In the genomic region with DNA sequence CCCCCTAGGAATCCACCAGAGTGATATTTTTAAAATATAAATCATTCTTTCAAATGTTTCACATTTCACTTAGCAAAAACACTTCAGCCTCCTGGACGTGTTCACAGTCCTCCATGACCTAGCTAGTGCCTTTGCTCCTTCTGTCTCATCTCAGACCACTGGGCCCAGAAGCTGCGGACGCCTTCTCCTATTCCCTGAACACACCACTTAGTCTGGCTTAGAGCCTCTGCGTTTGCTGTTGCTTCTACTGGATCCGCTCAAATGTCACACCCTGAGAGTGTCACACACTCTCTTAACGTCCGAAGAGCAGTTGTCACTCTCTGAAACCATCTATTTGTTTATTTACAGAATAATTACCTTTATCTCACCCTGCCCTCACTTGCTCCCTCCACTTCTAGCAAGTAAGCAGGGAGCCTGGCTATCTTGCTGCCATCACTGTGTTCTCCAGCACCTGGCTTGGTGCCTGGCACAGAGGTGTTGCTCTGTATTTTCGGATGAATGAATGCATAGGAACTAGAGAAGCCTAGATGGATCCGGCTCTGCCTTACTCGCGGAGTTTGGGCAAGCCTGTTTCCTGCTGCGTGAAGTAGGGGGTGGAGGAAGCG, we compare ENCODE assay signal across 9 cellular contexts. TPM values are rescaled to one million over a fixed set of nuclear protein-coding genes. Genes with fewer than 3 reads are reported as not detected.
DNase-seq lines count a peak whose midpoint lies in the region; ATAC-seq, FAIRE-seq and TF ChIP-seq lines count a peak whose summit lies in the region.
"Had no signal": no experiment of that assay in that cellular context is flagged by ENCODE, and none has a peak within 500 bp of the region (broad histone marks: within the 10 kb centered on the region; RNA-seq: fewer than 3 reads in every experiment).

No MANE protein-coding gene starts in this region.

- H3K4me3 Mint-ChIP-seq in type B pancreatic cell, result peak overlapping the region; percentile 97

- H3K9me3 ChIP-seq in cardiac muscle cell (ENCODE audit: low read depth) (no peaks in the 10 kb centered on the region), GM12878 (replicated peaks; ENCODE audit: control insufficient read depth, insufficient read depth, low read length) (no peaks in the 10 kb centered on the region), lung (ENCODE audit: control insufficient read depth in 2 of 2, insufficient read depth in 1 of 2, low read length in 1 of 2) (no peaks in the 10 kb centered on the region)

- H3K4me1 Mint-ChIP-seq in type B pancreatic cell (ENCODE audit: unreplicated experiment), result peaks cover 21% of the 10 kb centered on the region

- H3K27ac ChIP-seq in cardiac muscle cell, result peak overlapping the region; percentile 97
- H3K27ac ChIP-seq in GM12878 (ENCODE audit: control insufficient read depth, insufficient read depth), result peak overlapping the region; percentile 99
- peak overlapping the region; percentile 91 to 96 for H3K27ac ChIP-seq in lung (ENCODE audit: low read depth in 1 of 2, low read length in 1 of 2)

- TF ChIP-seq POLR2A in GM12878 (IDR thresholded peaks at IDR 0.05; ENCODE audit: low read depth, low read length), result no peak

- no peaks in the 10 kb centered on the region for H3K36me3 ChIP-seq in cardiac muscle cell
- no peaks in the 10 kb centered on the region for H3K36me3 ChIP-seq in GM12878 (ENCODE audit: control insufficient read depth in 2 of 2, insufficient read depth in 2 of 2, low read length in 1 of 2)
- H3K36me3 ChIP-seq in lung (ENCODE audit: control insufficient read depth in 2 of 2, insufficient read depth in 2 of 2, low read length in 2 of 2), result peaks cover 0 to under 1% of the 10 kb centered on the region in 2 donors

- H3K27me3 Mint-ChIP-seq in type B pancreatic cell, result no peaks in the 10 kb centered on the region

- TF ChIP-seq RAD21 in GM12878 (IDR thresholded peaks at IDR 0.05; ENCODE audit: insufficient read depth, low read depth, low read length), result no peak

- POLR2A ChIA-PET in GM12878 (lab: Charles Lee), result interaction anchor here (0.6 to 13.4 kb wide), 9 partner anchors 8 to 691 kb away, joined by 3 to 358 read pairs (median 5); partner anchors contain the start of genes DOK3, F12, PFN3 and PRR7

- peak overlapping the region; percentile 100 for H3K4me2 ChIP-seq in GM12878 (ENCODE audit: control insufficient read depth, insufficient read depth)

- no peak for ATAC-seq in left ventricle myocardium superior
- ATAC-seq in GM12878, result no peak
- no peak for ATAC-seq in lung (ENCODE audit: insufficient read depth, low FRiP score)
- ATAC-seq in GM19455 (IDR thresholded peaks at IDR 0.05; ENCODE audit: unreplicated experiment), result no peak
- no peak for ATAC-seq in HG03095 (IDR thresholded peaks at IDR 0.05; ENCODE audit: unreplicated experiment)

- H3K79me2 ChIP-seq in GM12878 (ENCODE audit: control insufficient read depth, insufficient read depth, low read length), result peaks cover 37% of the 10 kb centered on the region

- H3K4me3 ChIP-seq in cardiac muscle cell (peak overlapping the region; percentile 38), GM12878 (peak overlapping the region; percentile 62; the same call in 1 of the 2 replicates), lung (no peak overlapping the region)

- peak overlapping the region; percentile 95 for H2AFZ ChIP-seq in GM12878 (ENCODE audit: control insufficient read depth, low read depth, low read length)

- TSS peak; percentile 93 for BruUV-seq in GM12878 (replicated peaks; lab: Mats Ljungman, UMichigan)

- WGBS in GM12878 (ENCODE audit: insufficient coverage, insufficient replicate concordance, low lambda C conversion rate, missing lambda C conversion rate), result 30% methylated on average over 13 of the region's 13 CpGs
- 41 to 42% methylated on average over 13 of the region's 13 CpGs for WGBS in lung, 2 donors

- H3K4me1 ChIP-seq in cardiac muscle cell (ENCODE audit: low read depth) (no peaks in the 10 kb centered on the region), GM12878 (ENCODE audit: control insufficient read depth, insufficient read depth, low read length) (peaks cover 31% of the 10 kb centered on the region), lung (ENCODE audit: control insufficient read depth in 2 of 2, insufficient read depth in 2 of 2, low read length in 2 of 2) (peaks cover 0 to 12% of the 10 kb centered on the region in 2 donors)

- TF ChIP-seq CTCF in cardiac muscle cell (IDR thresholded peaks at IDR 0.05; ENCODE audit: low read depth, low read length) (no peak), GM12878 (IDR thresholded peaks at IDR 0.05 in 2 of 3, conservative IDR thresholded peaks at IDR 0.05 in 1 of 3; ENCODE audit: control insufficient read depth in 2 of 3, extremely low read depth in 1 of 3, insufficient read depth in 1 of 3, low read depth in 3 of 3, low read length in 3 of 3) (no peak), lung (IDR thresholded peaks at IDR 0.05; ENCODE audit: control extremely low read depth, extremely low read depth) (no peak), type B pancreatic cell (conservative IDR thresholded peaks at IDR 0.05) (no peak)

- intact Hi-C loops in left ventricle myocardium superior (cut with micrococcal nuclease) (no loop called here), GM12878 (cut with micrococcal nuclease; ENCODE audit: unreplicated experiment) (no loop called here)

- no peak for DNase-seq in cardiac muscle cell (ENCODE audit: low read depth in 1 of 2, low spot score in 1 of 2)
- no peak for DNase-seq in left ventricle myocardium superior
- DNase-seq in GM12878 (ENCODE audit: low read depth, low spot score), result no peak
- no peak for DNase-seq in lung (ENCODE audit: low spot score)
- DNase-seq in type B pancreatic cell (ENCODE audit: extremely low spot score, unreplicated experiment), result no peak
- DNase-seq in GOT3 (lab: John Stamatoyannopoulos, UW), result no peak

- no peaks in the 10 kb centered on the region for H3K36me3 Mint-ChIP-seq in type B pancreatic cell

- CTCF ChIA-PET in GM12878 (lab: Yijun Ruan, JAX), result interaction anchor here (1.3 to 13.2 kb wide), 7 partner anchors 11 to 76 kb away, joined by 4 to 188 read pairs (median 15); partner anchors contain the start of genes PFN3 and PRR7

- peak overlapping the region; percentile 89 for H3K9ac ChIP-seq in GM12878 (ENCODE audit: control insufficient read depth, insufficient read depth, low read length)

- RAD21 ChIA-PET in GM12878 (lab: Charles Lee; ENCODE audit: unreplicated experiment), result interaction anchor here (1.0 to 11.0 kb wide), 6 partner anchors 13 to 61 kb away, joined by 4 to 288 read pairs (median 8); partner anchors contain the start of genes F12 and PRR7

- in situ Hi-C loops in GM12878 (cut with MboI), result no loop called here

- TF ChIP-seq EP300 in GM12878 (IDR thresholded peaks at IDR 0.05; ENCODE audit: borderline replicate concordance in 1 of 2, control insufficient read depth in 1 of 2, low read depth in 2 of 2, low read length in 2 of 2), result no peak

- no peaks in the 10 kb centered on the region for H4K20me1 ChIP-seq in GM12878 (ENCODE audit: control insufficient read depth, insufficient read depth)

- no peak for FAIRE-seq in GM12878 (lab: Jason Lieb, UNC)

- H3K27me3 ChIP-seq in cardiac muscle cell, result no peaks in the 10 kb centered on the region
- H3K27me3 ChIP-seq in GM12878 (replicated peaks in 1 of 2; ENCODE audit: control insufficient read depth in 2 of 2, insufficient read depth in 2 of 2, low read length in 1 of 2), result no peaks in the 10 kb centered on the region
- H3K27me3 ChIP-seq in lung (ENCODE audit: control insufficient read depth, insufficient read depth), result no peaks in the 10 kb centered on the region

- no peaks in the 10 kb centered on the region for H3K9me3 Mint-ChIP-seq in type B pancreatic cell

- SMC1A ChIA-PET in GM12878 (lab: Charles Lee; ENCODE audit: uncharacterized antibody, unreplicated experiment), result interaction anchor here (0.7 to 7.5 kb wide), 7 partner anchors 9 to 26 kb away, joined by 3 to 64 read pairs (median 8); partner anchors contain the start of genes PFN3 and PRR7

- H3K27ac Mint-ChIP-seq in type B pancreatic cell, result peak overlapping the region; percentile 97

RNA-seq across cellular contexts. Expression of gene GRK6, which starts 1.2 kb away (rescaled TPM):
- total RNA-seq in cardiac muscle cell (43.7 and 62.1 TPM in 2 replicates), left ventricle myocardium superior (17.6 TPM), GM12878 (2014; rRNA removed) (82.3 and 90.7 TPM in 2 replicates), GM12878 (2014; rRNA removed; fragmentation: Illumina TruSeq; extraction: Trizol) (43.6 and 46.7 TPM in 2 replicates), GM12878 (2021) (118 and 124 TPM in 2 replicates), lung (10 to 100 TPM; 22.4 to 58.1 TPM), type B pancreatic cell (ENCODE audit: low replicate concordance) (46.1 and 47.3 TPM in 2 replicates)
- polyA plus RNA-seq in cardiac muscle cell (39.6 and 62.0 TPM in 2 replicates), GM12878 (2011; rRNA removed) (28.1 and 38.1 TPM in 2 replicates), GM12878 (2014; fragmentation: Illumina TruSeq; extraction: Trizol) (8.6 and 31.1 TPM in 2 replicates), GM12878 (2014; fragmentation: Nextera tagmentation; extraction: Ambion mirVana) (1 to 10 TPM in 1 of 2 experiments, under 1 TPM in 1; 0.79 to 2.6 TPM), GM12878 (2014; rRNA removed) (78.2 and 85.5 TPM in 2 replicates), GM12878 (2016; fragmentation: Nextera tagmentation; extraction: Ambion mirVana) (10 to 100 TPM; 13.5 to 45.1 TPM), lung (10 to 100 TPM; 20.7 to 68.0 TPM)
- 126 and 167 TPM in 2 replicates for total RNA-seq in GM12878 (2013; cell fraction: nucleolus; rRNA removed)
- 16.1 TPM for polyA plus RNA-seq in GM12878 (2011; ENCODE audit: low read depth)
- polyA plus RNA-seq in GM12878 (2011; cell fraction: cytosol; rRNA removed), result 63.7 and 70.0 TPM in 2 replicates
- 103 and 138 TPM in 2 replicates for polyA plus RNA-seq in GM12878 (2011; cell fraction: nucleus; rRNA removed)
- polyA plus RNA-seq in GM12878 (2012), result 45.5 and 47.2 TPM in 2 replicates
- 43.4 and 59.9 TPM in 2 replicates for polyA minus RNA-seq in GM12878 (2011; rRNA and poly(A)+ RNA removed)
- polyA minus RNA-seq in GM12878 (2011; cell fraction: cytosol; rRNA and poly(A)+ RNA removed), result 25.1 and 27.3 TPM in 2 replicates
- 71.0 and 116 TPM in 2 replicates for polyA minus RNA-seq in GM12878 (2011; cell fraction: nucleus; rRNA and poly(A)+ RNA removed)

RNA-seq across cellular contexts. Expression of gene F12, which starts 15.9 kb away (rescaled TPM):
- total RNA-seq in cardiac muscle cell (3.4 and 4.6 TPM in 2 replicates), left ventricle myocardium superior (not detected), GM12878 (2014; rRNA removed) (6.9 and 7.1 TPM in 2 replicates), GM12878 (2014; rRNA removed; fragmentation: Illumina TruSeq; extraction: Trizol) (0.49 and 0.74 TPM in 2 replicates), GM12878 (2021) (5.8 and 7.1 TPM in 2 replicates), lung (1 to 10 TPM in 1 of 2 donors, not detected in 1; 1.4 TPM), type B pancreatic cell (ENCODE audit: low replicate concordance) (3.2 and 5.7 TPM in 2 replicates)
- polyA plus RNA-seq in cardiac muscle cell (5.0 and 13.6 TPM in 2 replicates), GM12878 (2011; rRNA removed) (2.3 and 5.2 TPM in 2 replicates), GM12878 (2014; fragmentation: Illumina TruSeq; extraction: Trizol) (0.25 and 0.82 TPM in 2 replicates), GM12878 (2014; fragmentation: Nextera tagmentation; extraction: Ambion mirVana) (under 1 TPM; 0.50 to 0.82 TPM), GM12878 (2014; rRNA removed) (5.9 and 9.9 TPM in 2 replicates), GM12878 (2016; fragmentation: Nextera tagmentation; extraction: Ambion mirVana) (10 to 100 TPM in 1 of 2 experiments, 1 to 10 TPM in 1; 9.7 to 11.3 TPM), lung (1 to 10 TPM; 1.3 to 1.7 TPM)
- 4.6 and 6.3 TPM in 2 replicates for total RNA-seq in GM12878 (2013; cell fraction: nucleolus; rRNA removed)
- 2.0 TPM for polyA plus RNA-seq in GM12878 (2011; ENCODE audit: low read depth)
- polyA plus RNA-seq in GM12878 (2011; cell fraction: cytosol; rRNA removed), result 6.7 and 11.9 TPM in 2 replicates
- 14.0 and 14.8 TPM in 2 replicates for polyA plus RNA-seq in GM12878 (2011; cell fraction: nucleus; rRNA removed)
- polyA plus RNA-seq in GM12878 (2012), result 3.0 and 4.4 TPM in 2 replicates
- 1.8 and 3.0 TPM in 2 replicates for polyA minus RNA-seq in GM12878 (2011; rRNA and poly(A)+ RNA removed)
- polyA minus RNA-seq in GM12878 (2011; cell fraction: cytosol; rRNA and poly(A)+ RNA removed), result 2.9 and 7.5 TPM in 2 replicates
- polyA minus RNA-seq in GM12878 (2011; cell fraction: nucleus; rRNA and poly(A)+ RNA removed), result 2.9 and 3.5 TPM in 2 replicates

RNA-seq across cellular contexts. Expression of gene PRR7, which starts 21.3 kb away (rescaled TPM):
- total RNA-seq in cardiac muscle cell (26.4 and 29.0 TPM in 2 replicates), left ventricle myocardium superior (0.40 TPM), GM12878 (2014; rRNA removed) (12.0 and 15.3 TPM in 2 replicates), GM12878 (2014; rRNA removed; fragmentation: Illumina TruSeq; extraction: Trizol) (0.40 and 0.60 TPM in 2 replicates), GM12878 (2021) (15.7 and 15.9 TPM in 2 replicates), lung (1 to 10 TPM; 2.9 to 7.2 TPM), type B pancreatic cell (ENCODE audit: low replicate concordance) (5.9 and 8.8 TPM in 2 replicates)
- polyA plus RNA-seq in cardiac muscle cell (27.1 and 29.2 TPM in 2 replicates), GM12878 (2011; rRNA removed) (0.89 and 3.9 TPM in 2 replicates), GM12878 (2014; fragmentation: Illumina TruSeq; extraction: Trizol) (0.09 TPM in 1 of 2 replicates, not detected in the other), GM12878 (2014; fragmentation: Nextera tagmentation; extraction: Ambion mirVana) (not detected), GM12878 (2014; rRNA removed) (18.8 and 21.0 TPM in 2 replicates), GM12878 (2016; fragmentation: Nextera tagmentation; extraction: Ambion mirVana) (1 to 10 TPM; 4.6 TPM), lung (1 to 10 TPM; 1.9 to 5.0 TPM)
- total RNA-seq in GM12878 (2013; cell fraction: nucleolus; rRNA removed), result 20.9 and 22.0 TPM in 2 replicates
- polyA plus RNA-seq in GM12878 (2011; ENCODE audit: low read depth), result 0.67 TPM
- polyA plus RNA-seq in GM12878 (2011; cell fraction: cytosol; rRNA removed), result 13.3 and 32.6 TPM in 2 replicates
- polyA plus RNA-seq in GM12878 (2011; cell fraction: nucleus; rRNA removed), result 26.2 and 34.2 TPM in 2 replicates
- polyA plus RNA-seq in GM12878 (2012), result 5.0 and 10.6 TPM in 2 replicates
- polyA minus RNA-seq in GM12878 (2011; rRNA and poly(A)+ RNA removed), result 0.44 and 2.4 TPM in 2 replicates
- polyA minus RNA-seq in GM12878 (2011; cell fraction: cytosol; rRNA and poly(A)+ RNA removed), result 5.6 and 7.6 TPM in 2 replicates
- 6.2 and 11.8 TPM in 2 replicates for polyA minus RNA-seq in GM12878 (2011; cell fraction: nucleus; rRNA and poly(A)+ RNA removed)

RNA-seq across cellular contexts. Expression of gene PFN3, which starts 24.8 kb away (rescaled TPM):
- total RNA-seq in cardiac muscle cell, result not detected in 2 replicates
- polyA plus RNA-seq in cardiac muscle cell, result not detected in 2 replicates
- total RNA-seq in left ventricle myocardium superior, result not detected
- 2.1 TPM in 1 of 2 replicates, not detected in the other for total RNA-seq in GM12878 (2013; cell fraction: nucleolus; rRNA removed)
- total RNA-seq in GM12878 (2014; rRNA removed), result not detected in 2 replicates
- total RNA-seq in GM12878 (2014; rRNA removed; fragmentation: Illumina TruSeq; extraction: Trizol), result not detected in 2 replicates
- total RNA-seq in GM12878 (2021), result not detected in 2 replicates
- not detected for polyA plus RNA-seq in GM12878 (2011; ENCODE audit: low read depth)
- polyA plus RNA-seq in GM12878 (2011; rRNA removed), result not detected in 2 replicates
- not detected in 2 replicates for polyA plus RNA-seq in GM12878 (2011; cell fraction: cytosol; rRNA removed)
- polyA plus RNA-seq in GM12878 (2011; cell fraction: nucleus; rRNA removed), result not detected in 2 replicates
- not detected in 2 replicates for polyA plus RNA-seq in GM12878 (2012)
- not detected in 2 replicates for polyA plus RNA-seq in GM12878 (2014; fragmentation: Illumina TruSeq; extraction: Trizol)
- polyA plus RNA-seq in GM12878 (2014; fragmentation: Nextera tagmentation; extraction: Ambion mirVana), result not detected
- polyA plus RNA-seq in GM12878 (2014; rRNA removed), result not detected in 2 replicates
- not detected for polyA plus RNA-seq in GM12878 (2016; fragmentation: Nextera tagmentation; extraction: Ambion mirVana)
- not detected in 2 replicates for polyA minus RNA-seq in GM12878 (2011; rRNA and poly(A)+ RNA removed)
- polyA minus RNA-seq in GM12878 (2011; cell fraction: cytosol; rRNA and poly(A)+ RNA removed), result not detected in 2 replicates
- not detected in 2 replicates for polyA minus RNA-seq in GM12878 (2011; cell fraction: nucleus; rRNA and poly(A)+ RNA removed)
- total RNA-seq in lung, result not detected
- polyA plus RNA-seq in lung, result not detected
- total RNA-seq in type B pancreatic cell (ENCODE audit: low replicate concordance), result not detected in 2 replicates
- total RNA-seq: RPMI7951 had no signal

RNA-seq across cellular contexts. Expression of gene SLC34A1, which starts 41.1 kb away (rescaled TPM):
- total RNA-seq in cardiac muscle cell, result not detected in 2 replicates
- not detected in 2 replicates for polyA plus RNA-seq in cardiac muscle cell
- not detected for total RNA-seq in left ventricle myocardium superior
- 1.7 and 2.1 TPM in 2 replicates for total RNA-seq in GM12878 (2013; cell fraction: nucleolus; rRNA removed)
- 0.05 and 0.11 TPM in 2 replicates for total RNA-seq in GM12878 (2014; rRNA removed)
- total RNA-seq in GM12878 (2014; rRNA removed; fragmentation: Illumina TruSeq; extraction: Trizol), result 0.04 and 0.09 TPM in 2 replicates
- total RNA-seq in GM12878 (2021), result 0.05 and 0.10 TPM in 2 replicates
- polyA plus RNA-seq in GM12878 (2011; ENCODE audit: low read depth), result not detected
- polyA plus RNA-seq in GM12878 (2011; rRNA removed), result 0.14 TPM in 2 replicates
- 0.13 and 0.22 TPM in 2 replicates for polyA plus RNA-seq in GM12878 (2011; cell fraction: cytosol; rRNA removed)
- 0.85 and 0.91 TPM in 2 replicates for polyA plus RNA-seq in GM12878 (2011; cell fraction: nucleus; rRNA removed)
- polyA plus RNA-seq in GM12878 (2012), result 0.08 and 0.14 TPM in 2 replicates
- 0.03 TPM in 1 of 2 replicates, not detected in the other for polyA plus RNA-seq in GM12878 (2014; fragmentation: Illumina TruSeq; extraction: Trizol)
- polyA plus RNA-seq in GM12878 (2014; fragmentation: Nextera tagmentation; extraction: Ambion mirVana), result not detected
- polyA plus RNA-seq in GM12878 (2014; rRNA removed), result 0.05 and 0.09 TPM in 2 replicates
- polyA plus RNA-seq in GM12878 (2016; fragmentation: Nextera tagmentation; extraction: Ambion mirVana), result under 1 TPM; 0.07 to 0.09 TPM
- polyA minus RNA-seq in GM12878 (2011; rRNA and poly(A)+ RNA removed), result 0.37 and 0.77 TPM in 2 replicates
- polyA minus RNA-seq in GM12878 (2011; cell fraction: cytosol; rRNA and poly(A)+ RNA removed), result not detected in 2 replicates
- 0.60 and 0.96 TPM in 2 replicates for polyA minus RNA-seq in GM12878 (2011; cell fraction: nucleus; rRNA and poly(A)+ RNA removed)
- not detected for total RNA-seq in lung
- polyA plus RNA-seq in lung, result under 1 TPM in 1 of 2 donors, not detected in 1; 0.02 TPM
- 0.12 and 0.22 TPM in 2 replicates for total RNA-seq in type B pancreatic cell (ENCODE audit: low replicate concordance)
- total RNA-seq: RPMI7951 had no signal
